20 cellular contexts compared by ENCODE assay signal in genomic region chr2:3121601-3122000, GRCh38.
"Had no signal": no experiment of that assay in that cellular context is flagged by ENCODE, and none has a peak within 500 bp of the region (broad histone marks: within the 10 kb centered on the region; RNA-seq: fewer than 3 reads in every experiment).

No MANE protein-coding gene starts in this region.

- H3K4me3 ChIP-seq: colonic mucosa, esophagus squamous epithelium, heart left ventricle, mucosa of descending colon, spleen, suprapubic skin, tibial artery, upper lobe of left lung, uterus had no signal

- ATAC-seq: heart left ventricle; left colon; mucosa of descending colon; naive thymus-derived CD8-positive, alpha-beta T cell; sciatic nerve had no signal

- H3K36me3 ChIP-seq: colonic mucosa, esophagus squamous epithelium, heart left ventricle, spleen, suprapubic skin, tibial artery, upper lobe of left lung, uterus had no signal

- FAIRE-seq: frontal cortex had no signal

- H3K4me1 ChIP-seq: colonic mucosa, esophagus squamous epithelium, suprapubic skin, tibial artery, upper lobe of left lung, uterus had no signal

- H3K9me3 ChIP-seq: colonic mucosa, esophagus squamous epithelium, mucosa of descending colon, suprapubic skin, tibial artery, upper lobe of left lung, uterus had no signal

- DNase-seq: colonic mucosa; dermis blood vessel endothelial cell; esophagus squamous epithelium; heart left ventricle; hippocampal formation; left colon; mucosa of descending colon; naive thymus-derived CD8-positive, alpha-beta T cell; posterior cingulate gyrus; spleen; stimulated activated CD4-positive, alpha-beta T cell treated with anti-CD3 and anti-CD28 coated beads, Interleukin-15, amount 100 ng/mL, for 24 hours; stimulated activated CD4-positive, alpha-beta T cell treated with anti-CD3 and anti-CD28 coated beads, Interleukin-1b, Interleukin-23, amount 100 ng/mL, for 48 hours; stimulated activated CD4-positive, alpha-beta T cell treated with anti-CD3 and anti-CD28 coated beads, Interleukin-4, amount 100 ng/mL, for 24 hours; stimulated activated naive CD4-positive, alpha-beta T cell; tibial artery; upper lobe of left lung; uterus had no signal

- H3K27me3 ChIP-seq: colonic mucosa, heart left ventricle, spleen, suprapubic skin, tibial artery, upper lobe of left lung, uterus had no signal

- H3K27ac ChIP-seq: colonic mucosa, esophagus squamous epithelium, heart left ventricle, spleen, suprapubic skin, tibial artery, upper lobe of left lung, uterus had no signal
